In genomic region chr5:175056831-175057230, GRCh38 we compare ENCODE assay signal across 34 cellular contexts.
"Had no signal": no experiment of that assay in that cellular context is flagged by ENCODE, and none has a peak within 500 bp of the region (broad histone marks: within the 10 kb centered on the region; RNA-seq: fewer than 3 reads in every experiment).

No MANE protein-coding gene starts in this region.

- H3K9me3 ChIP-seq: MG63 had no signal

- H3K36me3 ChIP-seq: MG63 had no signal

- DNase-seq: Karpas-422, Kasumi-1, MG63, MM.1S, MV-4-11, NCI-H1048, NCI-H1092, NCI-H1092 treated with DMSO at 0.1 percent for 48 hours, NCI-H1105, NCI-H1105 treated with DMSO at 0.1 percent for 48 hours, NCI-H1417, NCI-H1417 treated with DMSO at 0.1 percent for 48 hours, NCI-H1436, NCI-H1436 treated with DMSO at 0.1 percent for 48 hours, NCI-H146, NCI-H1694, NCI-H1694 treated with DMSO at 0.1 percent for 48 hours, NCI-H187, NCI-H187 treated with DMSO at 0.1 percent for 48 hours, NCI-H1930, NCI-H2029, NCI-H2029 treated with DMSO at 0.1 percent for 48 hours, NCI-H2081, NCI-H2081 treated with DMSO at 0.1 percent for 48 hours, NCI-H2107, NCI-H2171, NCI-H2171 treated with DMSO at 0.1 percent for 48 hours, NCI-H2227 treated with DMSO at 0.1 percent for 48 hours, NCI-H226, NCI-H345, NCI-H446, NCI-H446 treated with DMSO at 0.1 percent for 48 hours, NCI-H510A, NCI-H510A treated with DMSO at 0.1 percent for 48 hours had no signal

- H3K4me3 ChIP-seq: MG63 had no signal
